1 cellular context compared by ENCODE assay signal in genomic region chr18:50644807-50645206, GRCh38.
TF ChIP-seq lines count a peak whose summit lies in the region.

No MANE protein-coding gene starts in this region.

TF ChIP-seq in K562, 482 proteins besides CTCF, POLR2A, EP300 and RAD21 (continued from another document):
- TF ChIP-seq TFE3 (CRISPR knock-in tag; IDR thresholded peaks at IDR 0.05) = no peak
